Comparison of ENCODE assay signal across 1 cellular context in genomic region chr2:195595825-195596224, GRCh38.
A peak's percentile ranks its signal among the peaks of the same experiment; 100 is the strongest.
TF ChIP-seq lines count a peak whose summit lies in the region.

No MANE protein-coding gene starts in this region.

TF ChIP-seq in K562, 482 proteins besides CTCF, POLR2A, EP300 and RAD21 (continued from another document and continues in another):
- TF ChIP-seq BCL6 (CRISPR knock-in tag; IDR thresholded peaks at IDR 0.05) (no peak), CBX5 (IDR thresholded peaks at IDR 0.05; ENCODE audit: borderline replicate concordance, low read depth) (no peak), NR2F6 (CRISPR knock-in tag; IDR thresholded peaks at IDR 0.05) (no peak), ATF2 (CRISPR knock-in tag; IDR thresholded peaks at IDR 0.05) (no peak), FOXJ2 (tag; IDR thresholded peaks at IDR 0.05) (no peak), ZNF449 (CRISPR knock-in tag; IDR thresholded peaks at IDR 0.05) (no peak), KHSRP (IDR thresholded peaks at IDR 0.05) (0 out of 2 replicates have a peak, but pooled peaks have one; percentile 43), ARNT (IDR thresholded peaks at IDR 0.05) (peak; percentile 39 to 60; a peak in 2 of 4 replicates), GTF2E2 (tag; IDR thresholded peaks at IDR 0.05) (no peak), CHAMP1 (IDR thresholded peaks at IDR 0.05) (peak; percentile 88), NFIC (IDR thresholded peaks at IDR 0.05) (peak; percentile 86), EP400 (IDR thresholded peaks at IDR 0.05) (peak; percentile 32; the same call in 1 of the 2 replicates), CGGBP1 (CRISPR knock-in tag; IDR thresholded peaks at IDR 0.05) (no peak), ZNF23 (CRISPR knock-in tag; IDR thresholded peaks at IDR 0.05) (no peak), CBX1 (IDR thresholded peaks at IDR 0.05; ENCODE audit: low read depth) (no peak), THRAP3 (IDR thresholded peaks at IDR 0.05; ENCODE audit: borderline replicate concordance) (no peak), HDGF (IDR thresholded peaks at IDR 0.05) (no peak), ZNF212 (CRISPR knock-in tag; IDR thresholded peaks at IDR 0.05) (no peak), ZBTB17 (CRISPR knock-in tag; IDR thresholded peaks at IDR 0.05) (0 out of 2 replicates have a peak, but pooled peaks have one; percentile 23), CHD2 (IDR thresholded peaks at IDR 0.05; ENCODE audit: low read depth, low read length) (no peak), TARDBP (IDR thresholded peaks at IDR 0.05) (peak; percentile 59; the same call in 1 of the 2 replicates), BMI1 (IDR thresholded peaks at IDR 0.05; ENCODE audit: low read length) (no peak), RERE (CRISPR knock-in tag; IDR thresholded peaks at IDR 0.05; ENCODE audit: borderline replicate concordance) (no peak), ZNF408 (CRISPR knock-in tag; IDR thresholded peaks at IDR 0.05; ENCODE audit: low read depth) (no peak), KDM5B (IDR thresholded peaks at IDR 0.05; ENCODE audit: insufficient replicate concordance, low read depth, low read length) (no peak), SREBF1 (IDR thresholded peaks at IDR 0.05; ENCODE audit: borderline replicate concordance, low read depth, low read length) (no peak), ZFP1 (CRISPR knock-in tag; IDR thresholded peaks at IDR 0.05) (no peak), ZNF57 (CRISPR knock-in tag; IDR thresholded peaks at IDR 0.05) (no peak), GATA2 (CRISPR knock-in tag; IDR thresholded peaks at IDR 0.05) (peak; percentile 83), CEBPZ (IDR thresholded peaks at IDR 0.05; ENCODE audit: borderline replicate concordance, low read depth, low read length) (no peak), ZNF436 (CRISPR knock-in tag; IDR thresholded peaks at IDR 0.05) (no peak), ZNF778 (CRISPR knock-in tag; IDR thresholded peaks at IDR 0.05) (no peak), HMG20B (CRISPR knock-in tag; IDR thresholded peaks at IDR 0.05) (no peak), JUND (IDR thresholded peaks at IDR 0.05; ENCODE audit: borderline replicate concordance, low read depth, low read length) (peak; percentile 76), JUND (tag; IDR thresholded peaks at IDR 0.05; ENCODE audit: borderline replicate concordance, low read depth, low read length) (peak; percentile 74; the same call in 2 of the 3 replicates), KLF6 (CRISPR knock-in tag; IDR thresholded peaks at IDR 0.05; ENCODE audit: borderline replicate concordance) (no peak), KLF1 (tag; IDR thresholded peaks at IDR 0.05) (no peak), GATAD2A (IDR thresholded peaks at IDR 0.05) (peak; percentile 39; the same call in 1 of the 2 replicates), ZNF639 (CRISPR knock-in tag; conservative IDR thresholded peaks at IDR 0.05 in 1 of 2, IDR thresholded peaks at IDR 0.05 in 1 of 2) (0 out of 4 replicates have a peak, but pooled peaks of 1 of the 2 experiments have one; percentile 27), ETV6 (IDR thresholded peaks at IDR 0.05; ENCODE audit: borderline replicate concordance in 1 of 2, low read depth in 2 of 2, low read length in 1 of 2) (0 out of 4 replicates have a peak, but pooled peaks of 1 of the 2 experiments have one; percentile 56), ETV6 (CRISPR knock-in tag; IDR thresholded peaks at IDR 0.05; ENCODE audit: borderline replicate concordance) (no peak), RAD51 (IDR thresholded peaks at IDR 0.05; ENCODE audit: borderline replicate concordance, low read depth) (no peak), ZBTB26 (CRISPR knock-in tag; IDR thresholded peaks at IDR 0.05) (no peak), TOE1 (IDR thresholded peaks at IDR 0.05; ENCODE audit: borderline replicate concordance) (no peak), TOE1 (CRISPR knock-in tag; IDR thresholded peaks at IDR 0.05; ENCODE audit: borderline replicate concordance, low read depth) (no peak), KDM4B (IDR thresholded peaks at IDR 0.05; ENCODE audit: borderline replicate concordance in 2 of 2, low read depth in 1 of 2) (no peak), SP1 (CRISPR knock-in tag; IDR thresholded peaks at IDR 0.05) (no peak), ZNF197 (CRISPR knock-in tag; IDR thresholded peaks at IDR 0.05; ENCODE audit: low read depth) (no peak), SRSF3 (IDR thresholded peaks at IDR 0.05; ENCODE audit: insufficient read depth, low read length) (no peak), ZNF3 (CRISPR knock-in tag; IDR thresholded peaks at IDR 0.05) (no peak), MAX (CRISPR knock-in tag; IDR thresholded peaks at IDR 0.05) (no peak), RBFOX2 (IDR thresholded peaks at IDR 0.05; ENCODE audit: low read depth, low read length) (no peak)
